ENCODE assay signal across 2 cellular contexts in genomic region chr2:43057026-43057741, GRCh38.
TF ChIP-seq lines count a peak whose summit lies in the region.

No MANE protein-coding gene starts in this region.

TF ChIP-seq in WTC11, 78 proteins besides CTCF, POLR2A, EP300 and RAD21 (continued from another document):
- no peak for TF ChIP-seq TP53 (CRISPR knock-in tag; IDR thresholded peaks at IDR 0.05)
- no peak for TF ChIP-seq PRRX2 (CRISPR knock-in tag; IDR thresholded peaks at IDR 0.05)
- no peak for TF ChIP-seq FOXJ3 (CRISPR knock-in tag; IDR thresholded peaks at IDR 0.05; ENCODE audit: borderline replicate concordance)
- no peak for TF ChIP-seq TCF7 (CRISPR knock-in tag; IDR thresholded peaks at IDR 0.05; ENCODE audit: low read depth)
- TF ChIP-seq ZNF671 (CRISPR knock-in tag; IDR thresholded peaks at IDR 0.05) = no peak
- no peak for TF ChIP-seq ZBTB21 (CRISPR knock-in tag; IDR thresholded peaks at IDR 0.05; ENCODE audit: borderline replicate concordance)
- TF ChIP-seq ATF2 (CRISPR knock-in tag; IDR thresholded peaks at IDR 0.05; ENCODE audit: borderline replicate concordance, low read depth) = no peak
- no peak for TF ChIP-seq E2F5 (CRISPR knock-in tag; IDR thresholded peaks at IDR 0.05)
- no peak for TF ChIP-seq RELA (CRISPR knock-in tag; IDR thresholded peaks at IDR 0.05; ENCODE audit: borderline replicate concordance)

TF ChIP-seq in HepG2, 621 proteins besides CTCF, POLR2A, EP300 and RAD21 (continued from another document):
- TF ChIP-seq GLMP (CRISPR knock-in tag; IDR thresholded peaks at IDR 0.05; ENCODE audit: borderline replicate concordance) (no peak), ZNF563 (CRISPR knock-in tag; IDR thresholded peaks at IDR 0.05) (0 out of 2 replicates have a peak, but pooled peaks have one; percentile 30), ZBTB49 (CRISPR knock-in tag; IDR thresholded peaks at IDR 0.05; ENCODE audit: borderline replicate concordance) (no peak), HNRNPL (IDR thresholded peaks at IDR 0.05; ENCODE audit: low read depth, low read length) (0 out of 2 replicates have a peak, but pooled peaks have one; percentile 31), ZNF850 (CRISPR knock-in tag; conservative IDR thresholded peaks at IDR 0.05) (no peak), KDM5B (CRISPR knock-in tag; IDR thresholded peaks at IDR 0.05; ENCODE audit: borderline replicate concordance) (0 out of 2 replicates have a peak, but pooled peaks have one; percentile 24)
